ENCODE assay signal across 8 cellular contexts in the genomic region with DNA sequence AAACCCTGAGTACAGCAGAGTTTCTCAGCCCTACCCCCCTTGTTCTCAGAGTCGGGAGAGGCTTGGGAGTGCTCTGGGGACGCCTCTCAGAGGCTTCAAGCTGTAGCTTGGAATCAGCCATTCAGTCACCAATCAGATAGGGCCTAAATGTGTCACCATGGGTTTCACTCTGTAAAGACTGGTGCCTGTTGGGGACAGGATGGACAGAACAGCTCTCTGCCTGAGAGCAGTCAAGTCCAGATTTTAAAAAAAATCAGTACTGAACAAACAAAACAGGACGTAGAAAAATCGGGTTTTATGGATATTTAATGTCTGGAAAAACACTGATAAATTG. TPM values are rescaled to one million over a fixed set of nuclear protein-coding genes. Genes with fewer than 3 reads are reported as not detected.
DNase-seq lines count a peak whose midpoint lies in the region; ATAC-seq and TF ChIP-seq lines count a peak whose summit lies in the region.

No MANE protein-coding gene starts in this region.

- H3K36me3 ChIP-seq in SU-DHL-6 (ENCODE audit: low read length) = peaks cover 2% of the 10 kb centered on the region; the same call in 1 of the 2 replicates
- peaks cover 0 to 29% of the 10 kb centered on the region in 2 donors for H3K36me3 ChIP-seq in gastrocnemius medialis

- H3K9ac ChIP-seq in SU-DHL-6 (ENCODE audit: low read length) = peak overlapping the region; percentile 98

- no peak for DNase-seq in fibroblast of mammary gland (ENCODE audit: low read depth)
- DNase-seq in gastrocnemius medialis = no peak
- DNase-seq in cerebellar cortex (ENCODE audit: low spot score) = no peak
- DNase-seq in 8988T = no peak
- DNase-seq in NCI-H748 (lab: John Stamatoyannopoulos, UW; ENCODE audit: unreplicated experiment) = no peak

- H3K9me3 ChIP-seq in SU-DHL-6 (ENCODE audit: insufficient read depth, low read length) = no peaks in the 10 kb centered on the region
- H3K9me3 ChIP-seq in gastrocnemius medialis = no peaks in the 10 kb centered on the region

- H3K79me2 ChIP-seq in SU-DHL-6 (ENCODE audit: insufficient read depth, low read length) = peaks cover 34% of the 10 kb centered on the region

- no peaks in the 10 kb centered on the region; the same call in 1 of the 2 replicates for H3F3A ChIP-seq in SU-DHL-6 (ENCODE audit: insufficient read depth)

- peaks cover 11% of the 10 kb centered on the region; the same call in 1 of the 2 replicates for H4K20me1 ChIP-seq in SU-DHL-6 (ENCODE audit: low read depth, low read length)

- intact Hi-C loops in gastrocnemius medialis (cut with DNase I; ENCODE audit: low total_unique reads) = loop anchor here (10.0 kb wide), 1 partner anchor 200 kb away; no protein-coding TSS in a partner anchor

- peak overlapping the region; percentile 99 for H3K4me3 ChIP-seq in SU-DHL-6 (ENCODE audit: insufficient read depth, low read length, poor library complexity, severe bottlenecking)
- H3K4me3 ChIP-seq in fibroblast of mammary gland (ENCODE audit: control insufficient read depth, low read depth, low read length) = peak overlapping the region; percentile 91
- peak overlapping the region; percentile 77 to 97 (median 92) for H3K4me3 ChIP-seq in gastrocnemius medialis

- no peaks in the 10 kb centered on the region for H3K27me3 ChIP-seq in SU-DHL-6 (ENCODE audit: low read length)
- H3K27me3 ChIP-seq in gastrocnemius medialis = no peaks in the 10 kb centered on the region

- TF ChIP-seq CTCF in SU-DHL-6 (IDR thresholded peaks at IDR 0.05; ENCODE audit: insufficient read depth, low read length, poor library complexity, severe bottlenecking) = no peak
- no peak for TF ChIP-seq CTCF in fibroblast of mammary gland (conservative IDR thresholded peaks at IDR 0.05; ENCODE audit: control insufficient read depth, insufficient read depth, low read depth, low read length)
- TF ChIP-seq CTCF in gastrocnemius medialis (IDR thresholded peaks at IDR 0.05 in 4 of 5, conservative IDR thresholded peaks at IDR 0.05 in 1 of 5) = no peak

- no peak overlapping the region for H2AFZ ChIP-seq in SU-DHL-6 (ENCODE audit: low read depth, low read length, severe bottlenecking)

- peak overlapping the region; percentile 71 for H3K4me2 ChIP-seq in SU-DHL-6 (ENCODE audit: low read depth, low read length, poor library complexity, severe bottlenecking)

- peaks cover 14 to 18% of the 10 kb centered on the region in 2 donors for H3K4me1 ChIP-seq in gastrocnemius medialis

- TF ChIP-seq POLR2A in gastrocnemius medialis (IDR thresholded peaks at IDR 0.05) = no peak

- in situ Hi-C loops in gastrocnemius medialis (cut with MboI; ENCODE audit: low sequenced_read_pairs in 4 of 4) = loop anchor here in 1 of 4 donors (10.0 kb wide), 1 partner anchor 520 kb away; no protein-coding TSS in a partner anchor

- ATAC-seq in GM21529 (IDR thresholded peaks at IDR 0.05; ENCODE audit: unreplicated experiment) = peak; percentile 9
- ATAC-seq in gastrocnemius medialis = no peak
- ATAC-seq in HG02759 (IDR thresholded peaks at IDR 0.05; ENCODE audit: unreplicated experiment) = no peak

- H3K9me2 ChIP-seq in SU-DHL-6 (replicated peaks; ENCODE audit: insufficient read depth, low read length) = no peaks in the 10 kb centered on the region

- no peak overlapping the region for H3K27ac ChIP-seq in SU-DHL-6 (ENCODE audit: low read depth, low read length)
- H3K27ac ChIP-seq in gastrocnemius medialis = peak overlapping the region; percentile 81 to 92 (median 91)

RNA-seq across cellular contexts. Expression of gene FADD, which starts 1.3 kb away (rescaled TPM):
- 10 to 100 TPM in 2 of 4 donors, 1 to 10 TPM in 2; 6.9 to 17.3 (median 10.4) TPM for total RNA-seq in gastrocnemius medialis
